ENCODE assay signal across 8 cellular contexts in genomic region chr3:50616770-50617095, GRCh38. TPM values are rescaled to one million over a fixed set of nuclear protein-coding genes. Genes with fewer than 3 reads are reported as not detected.
DNase-seq lines count a peak whose midpoint lies in the region; ATAC-seq and TF ChIP-seq lines count a peak whose summit lies in the region.

No MANE protein-coding gene starts in this region.

- intact Hi-C loops in left colon (cut with DNase I, micrococcal nuclease) = loop anchor here in 1 of 2 donors (5.0 kb wide), 1 partner anchor 771 kb away; the partner anchor contains the start of gene MANF

- H3K4me3 ChIP-seq in AG09309 (ENCODE audit: control insufficient read depth, low read depth, low read length) = peak overlapping the region; percentile 76

- ATAC-seq in GM18909 (IDR thresholded peaks at IDR 0.05; ENCODE audit: poor library complexity, unreplicated experiment) (peak; percentile 70), HG03135 (IDR thresholded peaks at IDR 0.05; ENCODE audit: unreplicated experiment) (peak; percentile 58), left colon (peak; percentile 75)

- H3K9me3 Mint-ChIP-seq in chondrocyte (ENCODE audit: low read depth) = no peaks in the 10 kb centered on the region

- no peaks in the 10 kb centered on the region for H3K27me3 Mint-ChIP-seq in chondrocyte (ENCODE audit: low read depth)

- H3K27ac Mint-ChIP-seq in chondrocyte (ENCODE audit: unreplicated experiment) = peak overlapping the region; percentile 89

- TF ChIP-seq CTCF in AG09309 (IDR thresholded peaks at IDR 0.05; ENCODE audit: control insufficient read depth, insufficient read depth, low read depth, low read length, missing control alignments) = no peak
- TF ChIP-seq CTCF in chondrocyte (IDR thresholded peaks at IDR 0.05) = no peak

- H3K36me3 Mint-ChIP-seq in chondrocyte (ENCODE audit: low read depth) = no peaks in the 10 kb centered on the region

- peak overlapping the region; percentile 71 for H3K4me3 Mint-ChIP-seq in chondrocyte (ENCODE audit: unreplicated experiment)

- peaks cover 32% of the 10 kb centered on the region for H3K4me1 Mint-ChIP-seq in chondrocyte (ENCODE audit: low read depth)

- DNase-seq in AG09309 (ENCODE audit: low read depth) = no peak
- peak; percentile 73 for DNase-seq in NCI-H510A (lab: John Stamatoyannopoulos, UW)
- peak; percentile 90 for DNase-seq in activated CD4-positive, alpha-beta T cell treated with anti-CD3 and anti-CD28 coated beads for 1 hour
- DNase-seq in chondrocyte (ENCODE audit: low spot score) = no peak
- peak; percentile 94 to 97 for DNase-seq in left colon
- DNase-seq in stimulated activated CD4-positive, alpha-beta T cell treated with anti-CD3 and anti-CD28 coated beads, Interleukin-1b, Interleukin-23, amount 100 ng/mL, for 4 hours (ENCODE audit: low read depth in 2 of 2) = peak; percentile 92 to 93

RNA-seq across cellular contexts. Expression of gene MAPKAPK3, which starts 0.2 kb away (rescaled TPM):
- total RNA-seq in chondrocyte (13.6 to 21.2 TPM (median 20.9 TPM) in 3 replicates), left colon (10 to 100 TPM; 31.7 to 33.6 TPM)

RNA-seq across cellular contexts. Expression of gene CISH, which starts 5.2 kb away (rescaled TPM):
- total RNA-seq in chondrocyte = 0.85 to 1.8 TPM (median 1.8 TPM) in 3 replicates
- 10 to 100 TPM; 14.4 to 19.9 TPM for total RNA-seq in left colon

RNA-seq across cellular contexts. Expression of gene HEMK1, which starts 47.4 kb away (rescaled TPM):
- total RNA-seq in chondrocyte (15.1 to 20.1 TPM (median 15.2 TPM) in 3 replicates), left colon (10 to 100 TPM; 21.9 to 24.8 TPM)

RNA-seq across cellular contexts. Expression of gene C3orf18, which starts 49.2 kb away (rescaled TPM):
- 3.2 to 5.8 TPM (median 4.4 TPM) in 3 replicates for total RNA-seq in chondrocyte
- total RNA-seq in left colon = 1 to 10 TPM; 2.1 to 2.8 TPM

RNA-seq across cellular contexts. Expression of gene DOCK3, which starts 58.0 kb away (rescaled TPM):
- total RNA-seq in chondrocyte (0.15 to 0.25 TPM (median 0.17 TPM) in 3 replicates), left colon (under 1 TPM; 0.09 to 0.34 TPM)

Comparison
In these comparisons a context has a peak if more than half of its experiments do, and no peak if none do; other contexts are left out.
1. DNase-seq: peak in NCI-H510A (single experiment), activated CD4-positive, alpha-beta T cell treated with anti-CD3 and anti-CD28 coated beads for 1 hour (single experiment), left colon (2 of 2) and stimulated activated CD4-positive, alpha-beta T cell treated with anti-CD3 and anti-CD28 coated beads, Interleukin-1b, Interleukin-23, amount 100 ng/mL, for 4 hours (2 of 2); none in AG09309 (single experiment) and chondrocyte (single experiment).
2. Peak in every context shown above with its lines, with median percentiles within 50 percentile points of each other: ATAC-seq.